ENCODE assay signal across 14 cellular contexts in genomic region chr3:45985532-45986302, GRCh38. TPM values are rescaled to one million over a fixed set of nuclear protein-coding genes. Genes with fewer than 3 reads are reported as not detected.
DNase-seq lines count a peak whose midpoint lies in the region; ATAC-seq and TF ChIP-seq lines count a peak whose summit lies in the region.
"Had no signal": no experiment of that assay in that cellular context is flagged by ENCODE, and none has a peak within 500 bp of the region (broad histone marks: within the 10 kb centered on the region; RNA-seq: fewer than 3 reads in every experiment).

No MANE protein-coding gene starts in this region.

- H3K9me3 ChIP-seq in SJSA1 (replicated peaks) = no peaks in the 10 kb centered on the region

- ATAC-seq in HG02678 (IDR thresholded peaks at IDR 0.05; ENCODE audit: unreplicated experiment) (no peak), HG02870 (IDR thresholded peaks at IDR 0.05; ENCODE audit: unreplicated experiment) (no peak)

- H3K9me3 Mint-ChIP-seq in osteocyte (ENCODE audit: unreplicated experiment) = no peaks in the 10 kb centered on the region
- H3K9me3 Mint-ChIP-seq: activated naive CD8-positive, alpha-beta T cell treated with anti-CD3 and anti-CD28 coated beads, Interleukin-2, amount 10 ng/mL, durations not matched to agents 7 days and 5 days; naive B cell had no signal

- H3K36me3 Mint-ChIP-seq in osteocyte (ENCODE audit: unreplicated experiment) = peaks cover 20% of the 10 kb centered on the region

- H3K27me3 ChIP-seq in SJSA1 (replicated peaks) = no peaks in the 10 kb centered on the region

- H3K27ac ChIP-seq in 22Rv1 (peak overlapping the region; percentile 92), SJSA1 (peak overlapping the region; percentile 77)

- H3K4me1 ChIP-seq in SJSA1 (replicated peaks) = peaks cover 50% of the 10 kb centered on the region

- no peak for TF ChIP-seq CTCF in 22Rv1 (IDR thresholded peaks at IDR 0.05)
- TF ChIP-seq CTCF in osteocyte (IDR thresholded peaks at IDR 0.05) = no peak

- H3K4me3 Mint-ChIP-seq in osteocyte (ENCODE audit: unreplicated experiment) = no peak overlapping the region
- H3K4me3 Mint-ChIP-seq: activated naive CD8-positive, alpha-beta T cell treated with anti-CD3 and anti-CD28 coated beads, Interleukin-2, amount 10 ng/mL, durations not matched to agents 7 days and 5 days; naive B cell had no signal

- peaks cover 26% of the 10 kb centered on the region for H3K4me1 Mint-ChIP-seq in osteocyte (ENCODE audit: unreplicated experiment)

- peaks cover 20% of the 10 kb centered on the region for H3K36me3 ChIP-seq in SJSA1

- peak overlapping the region; percentile 72 for H3K27ac Mint-ChIP-seq in osteocyte (ENCODE audit: unreplicated experiment)

- H3K27me3 Mint-ChIP-seq in osteocyte (ENCODE audit: unreplicated experiment) = no peaks in the 10 kb centered on the region
- H3K27me3 Mint-ChIP-seq: activated naive CD8-positive, alpha-beta T cell treated with anti-CD3 and anti-CD28 coated beads, Interleukin-2, amount 10 ng/mL, durations not matched to agents 7 days and 5 days; naive B cell had no signal

- no peak for DNase-seq in SJSA1 (ENCODE audit: low read depth in 1 of 2, low spot score in 2 of 2)
- peak; percentile 19 for DNase-seq in fibroblast of peridontal ligament (ENCODE audit: extremely low read depth)
- DNase-seq in osteocyte (ENCODE audit: extremely low spot score, unreplicated experiment) = no peak
- DNase-seq in activated effector memory CD4-positive, alpha-beta T cell treated with anti-CD3 and anti-CD28 coated beads, Interleukin-2, amount 50 U/mL, for 16 hours = no peak
- DNase-seq in GF-D8 (lab: John Stamatoyannopoulos, UW) = no peak
- DNase-seq: activated CD4-positive, alpha-beta T cell treated with anti-CD3 and anti-CD28 coated beads for 4 hours; activated naive CD8-positive, alpha-beta T cell treated with anti-CD3 and anti-CD28 coated beads, Interleukin-2, amount 10 ng/mL, durations not matched to agents 7 days and 5 days; AML-193; naive B cell; NCI-H2081 treated with DMSO at 0.1 percent for 48 hours had no signal

- no peak overlapping the region for H3K4me3 ChIP-seq in SJSA1

RNA-seq across cellular contexts. Expression of gene FYCO1, which starts 9.9 kb away (rescaled TPM):
- total RNA-seq in SJSA1 (2014; rRNA removed; shearing (Covaris generic)) = 5.4 and 7.6 TPM in 2 replicates
- total RNA-seq in osteocyte = 31.8 and 35.0 TPM in 2 replicates

RNA-seq across cellular contexts. Expression of gene XCR1, which starts 41.6 kb away (rescaled TPM):
- total RNA-seq in SJSA1 (2014; rRNA removed; shearing (Covaris generic)) = not detected in 2 replicates
- total RNA-seq in osteocyte = not detected in 2 replicates
- total RNA-seq: activated naive CD8-positive, alpha-beta T cell treated with anti-CD3 and anti-CD28 coated beads, Interleukin-2, amount 10 ng/mL, durations not matched to agents 7 days and 5 days; HT1080 had no signal

RNA-seq across cellular contexts. Expression of gene CXCR6, which starts 42.5 kb away (rescaled TPM):
- not detected in 2 replicates for total RNA-seq in SJSA1 (2014; rRNA removed; shearing (Covaris generic))
- total RNA-seq in osteocyte = not detected in 2 replicates
- total RNA-seq: HT1080 had no signal
